In the genomic region with DNA sequence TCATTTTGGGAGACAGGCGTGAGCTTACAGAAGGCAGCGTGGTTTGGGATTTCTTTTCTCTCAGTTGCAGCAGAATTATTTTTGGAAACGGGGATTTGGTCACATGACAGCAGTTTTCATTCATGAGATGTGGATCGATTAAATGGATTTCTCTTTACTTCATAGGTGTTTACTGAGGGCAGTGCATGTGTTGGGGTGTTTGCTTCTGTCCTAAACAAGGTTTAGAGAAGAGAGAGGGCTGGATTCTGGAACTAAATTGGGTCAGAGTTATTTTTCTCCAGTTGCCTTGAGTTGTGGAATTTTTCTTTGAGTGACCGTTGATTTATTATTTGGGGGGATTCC, we compare ENCODE assay signal across 9 cellular contexts. TPM values are rescaled to one million over a fixed set of nuclear protein-coding genes. Genes with fewer than 3 reads are reported as not detected.
DNase-seq lines count a peak whose midpoint lies in the region; ATAC-seq and TF ChIP-seq lines count a peak whose summit lies in the region.
"Had no signal": no experiment of that assay in that cellular context is flagged by ENCODE, and none has a peak within 500 bp of the region (broad histone marks: within the 10 kb centered on the region; RNA-seq: fewer than 3 reads in every experiment).

No MANE protein-coding gene starts in this region.

- H3K36me3 Mint-ChIP-seq in GM23338 (ENCODE audit: low read depth) (peaks cover 6% of the 10 kb centered on the region), immature natural killer cell (no peaks in the 10 kb centered on the region)

- peak overlapping the region; percentile 53 for H3K4me2 ChIP-seq in GM23338

- no peaks in the 10 kb centered on the region; the same call in 1 of the 2 replicates for H4K20me1 ChIP-seq in GM23338 (replicated peaks; ENCODE audit: insufficient read depth)

- H3K79me2 ChIP-seq in GM23338 (replicated peaks; ENCODE audit: insufficient read depth), result peaks cover 85% of the 10 kb centered on the region

- TF ChIP-seq CTCF in GM23338 (conservative IDR thresholded peaks at IDR 0.05; ENCODE audit: low read depth in 2 of 2) (no peak), WERI-Rb-1 (IDR thresholded peaks at IDR 0.05; ENCODE audit: low read depth, low read length) (no peak), spleen (IDR thresholded peaks at IDR 0.05 in 8 of 11, conservative IDR thresholded peaks at IDR 0.05 in 3 of 11) (no peak)

- no peak overlapping the region for H2AFZ ChIP-seq in GM23338

- H3K9me2 ChIP-seq in GM23338 (ENCODE audit: insufficient read depth), result no peaks in the 10 kb centered on the region

- H3K36me3 ChIP-seq in GM23338 (ENCODE audit: insufficient read depth), result no peaks in the 10 kb centered on the region
- no peaks in the 10 kb centered on the region for H3K36me3 ChIP-seq in WERI-Rb-1
- no peaks in the 10 kb centered on the region for H3K36me3 ChIP-seq in spleen

- peak overlapping the region; percentile 22 for H3K27ac Mint-ChIP-seq in GM23338
- peak overlapping the region in 4 of 6 donors; percentile 19 to 72 (median 32) for H3K27ac Mint-ChIP-seq in immature natural killer cell

- no peak for ATAC-seq in GM23338

- intact Hi-C loops in spleen (cut with DNase I; ENCODE audit: low total_unique reads), result no loop called here

- TF ChIP-seq POLR2A in spleen (IDR thresholded peaks at IDR 0.05), result no peak

- no peak overlapping the region for H3K4me3 ChIP-seq in GM23338
- H3K4me3 ChIP-seq in WERI-Rb-1 (ENCODE audit: low read depth, low read length), result 0 out of 2 replicates have a peak overlapping the region, but pooled peaks have one; percentile 29
- peak overlapping the region in 4 of 8 donors; percentile 13 to 53 (median 15) for H3K4me3 ChIP-seq in spleen

- H3K9me3 ChIP-seq in WERI-Rb-1 (ENCODE audit: severe bottlenecking) (no peaks in the 10 kb centered on the region), spleen (peaks cover 0 to 16% (median 2%) of the 10 kb centered on the region in 8 donors)

- H3K27me3 ChIP-seq in GM23338 (ENCODE audit: insufficient read depth) (no peaks in the 10 kb centered on the region), WERI-Rb-1 (ENCODE audit: insufficient read depth, low read depth, severe bottlenecking) (no peaks in the 10 kb centered on the region), spleen (replicated peaks in 1 of 7) (no peaks in the 10 kb centered on the region)

- H3F3A ChIP-seq in GM23338 (replicated peaks; ENCODE audit: low read depth), result no peaks in the 10 kb centered on the region

- DNase-seq in GM23338 (ENCODE audit: low spot score) (no peak), WERI-Rb-1 (no peak), immature natural killer cell (no peak), spleen (no peak), SKM-1 treated with dmso at 0.1 percent for 144 hours (lab: John Stamatoyannopoulos, UW; ENCODE audit: unreplicated experiment) (no peak), NCI-H82 (lab: John Stamatoyannopoulos, UW) (no peak), D341Med (ENCODE audit: low spot score) (no peak), NCI-H2081 treated with DMSO at 0.1 percent for 48 hours (lab: John Stamatoyannopoulos, UW) (no peak)
- DNase-seq: NCI-H1436 treated with DMSO at 0.1 percent for 48 hours had no signal

- H3K4me1 Mint-ChIP-seq in GM23338, result peaks cover 25% of the 10 kb centered on the region
- H3K4me1 Mint-ChIP-seq in immature natural killer cell, result peaks cover 33 to 48% of the 10 kb centered on the region in 2 donors

- WGBS in spleen, 5 donors, result 8 to 19% (median 16%) methylated on average over 5 of the region's 5 CpGs

- peaks cover 9% of the 10 kb centered on the region; the same call in 2 of the 3 replicates for H3K9me3 Mint-ChIP-seq in GM23338
- no peaks in the 10 kb centered on the region for H3K9me3 Mint-ChIP-seq in immature natural killer cell

- H3K4me1 ChIP-seq in GM23338 (ENCODE audit: insufficient read depth) (peaks cover 17% of the 10 kb centered on the region), spleen (peaks cover 40 to 75% (median 65%) of the 10 kb centered on the region in 6 donors)

- peak overlapping the region; percentile 71; the same call in 1 of the 2 replicates for H3K27ac ChIP-seq in GM23338 (ENCODE audit: low read depth)
- H3K27ac ChIP-seq in WERI-Rb-1, result peak overlapping the region; percentile 29
- H3K27ac ChIP-seq in spleen, result peak overlapping the region; percentile 31 to 85 (median 80)

- H3K27me3 Mint-ChIP-seq in GM23338 (ENCODE audit: insufficient read depth, low read depth, poor library complexity) (peaks cover 9% of the 10 kb centered on the region), immature natural killer cell (ENCODE audit: low read depth in 3 of 3) (no peaks in the 10 kb centered on the region)

- no peak overlapping the region for H3K4me3 Mint-ChIP-seq in GM23338
- peak overlapping the region in 3 of 5 donors; percentile 2 to 38 (median 14) for H3K4me3 Mint-ChIP-seq in immature natural killer cell

TF ChIP-seq in GM23338, 12 proteins besides CTCF, POLR2A, EP300 and RAD21 (continues in another document):
- TF ChIP-seq EZH2phosphoT487 (IDR thresholded peaks at IDR 0.05; ENCODE audit: unreplicated experiment) (no peak), ZNF114 (CRISPR knock-in tag; IDR thresholded peaks at IDR 0.05) (no peak), NANOG (IDR thresholded peaks at IDR 0.05; ENCODE audit: borderline replicate concordance) (no peak), ZNF331 (CRISPR knock-in tag; IDR thresholded peaks at IDR 0.05; ENCODE audit: low read depth) (no peak), POLR2AphosphoS5 (IDR thresholded peaks at IDR 0.05; ENCODE audit: low read depth) (no peak), STAT1 (IDR thresholded peaks at IDR 0.05; ENCODE audit: unreplicated experiment) (no peak)
- TF ChIP-seq, protein P1, sequence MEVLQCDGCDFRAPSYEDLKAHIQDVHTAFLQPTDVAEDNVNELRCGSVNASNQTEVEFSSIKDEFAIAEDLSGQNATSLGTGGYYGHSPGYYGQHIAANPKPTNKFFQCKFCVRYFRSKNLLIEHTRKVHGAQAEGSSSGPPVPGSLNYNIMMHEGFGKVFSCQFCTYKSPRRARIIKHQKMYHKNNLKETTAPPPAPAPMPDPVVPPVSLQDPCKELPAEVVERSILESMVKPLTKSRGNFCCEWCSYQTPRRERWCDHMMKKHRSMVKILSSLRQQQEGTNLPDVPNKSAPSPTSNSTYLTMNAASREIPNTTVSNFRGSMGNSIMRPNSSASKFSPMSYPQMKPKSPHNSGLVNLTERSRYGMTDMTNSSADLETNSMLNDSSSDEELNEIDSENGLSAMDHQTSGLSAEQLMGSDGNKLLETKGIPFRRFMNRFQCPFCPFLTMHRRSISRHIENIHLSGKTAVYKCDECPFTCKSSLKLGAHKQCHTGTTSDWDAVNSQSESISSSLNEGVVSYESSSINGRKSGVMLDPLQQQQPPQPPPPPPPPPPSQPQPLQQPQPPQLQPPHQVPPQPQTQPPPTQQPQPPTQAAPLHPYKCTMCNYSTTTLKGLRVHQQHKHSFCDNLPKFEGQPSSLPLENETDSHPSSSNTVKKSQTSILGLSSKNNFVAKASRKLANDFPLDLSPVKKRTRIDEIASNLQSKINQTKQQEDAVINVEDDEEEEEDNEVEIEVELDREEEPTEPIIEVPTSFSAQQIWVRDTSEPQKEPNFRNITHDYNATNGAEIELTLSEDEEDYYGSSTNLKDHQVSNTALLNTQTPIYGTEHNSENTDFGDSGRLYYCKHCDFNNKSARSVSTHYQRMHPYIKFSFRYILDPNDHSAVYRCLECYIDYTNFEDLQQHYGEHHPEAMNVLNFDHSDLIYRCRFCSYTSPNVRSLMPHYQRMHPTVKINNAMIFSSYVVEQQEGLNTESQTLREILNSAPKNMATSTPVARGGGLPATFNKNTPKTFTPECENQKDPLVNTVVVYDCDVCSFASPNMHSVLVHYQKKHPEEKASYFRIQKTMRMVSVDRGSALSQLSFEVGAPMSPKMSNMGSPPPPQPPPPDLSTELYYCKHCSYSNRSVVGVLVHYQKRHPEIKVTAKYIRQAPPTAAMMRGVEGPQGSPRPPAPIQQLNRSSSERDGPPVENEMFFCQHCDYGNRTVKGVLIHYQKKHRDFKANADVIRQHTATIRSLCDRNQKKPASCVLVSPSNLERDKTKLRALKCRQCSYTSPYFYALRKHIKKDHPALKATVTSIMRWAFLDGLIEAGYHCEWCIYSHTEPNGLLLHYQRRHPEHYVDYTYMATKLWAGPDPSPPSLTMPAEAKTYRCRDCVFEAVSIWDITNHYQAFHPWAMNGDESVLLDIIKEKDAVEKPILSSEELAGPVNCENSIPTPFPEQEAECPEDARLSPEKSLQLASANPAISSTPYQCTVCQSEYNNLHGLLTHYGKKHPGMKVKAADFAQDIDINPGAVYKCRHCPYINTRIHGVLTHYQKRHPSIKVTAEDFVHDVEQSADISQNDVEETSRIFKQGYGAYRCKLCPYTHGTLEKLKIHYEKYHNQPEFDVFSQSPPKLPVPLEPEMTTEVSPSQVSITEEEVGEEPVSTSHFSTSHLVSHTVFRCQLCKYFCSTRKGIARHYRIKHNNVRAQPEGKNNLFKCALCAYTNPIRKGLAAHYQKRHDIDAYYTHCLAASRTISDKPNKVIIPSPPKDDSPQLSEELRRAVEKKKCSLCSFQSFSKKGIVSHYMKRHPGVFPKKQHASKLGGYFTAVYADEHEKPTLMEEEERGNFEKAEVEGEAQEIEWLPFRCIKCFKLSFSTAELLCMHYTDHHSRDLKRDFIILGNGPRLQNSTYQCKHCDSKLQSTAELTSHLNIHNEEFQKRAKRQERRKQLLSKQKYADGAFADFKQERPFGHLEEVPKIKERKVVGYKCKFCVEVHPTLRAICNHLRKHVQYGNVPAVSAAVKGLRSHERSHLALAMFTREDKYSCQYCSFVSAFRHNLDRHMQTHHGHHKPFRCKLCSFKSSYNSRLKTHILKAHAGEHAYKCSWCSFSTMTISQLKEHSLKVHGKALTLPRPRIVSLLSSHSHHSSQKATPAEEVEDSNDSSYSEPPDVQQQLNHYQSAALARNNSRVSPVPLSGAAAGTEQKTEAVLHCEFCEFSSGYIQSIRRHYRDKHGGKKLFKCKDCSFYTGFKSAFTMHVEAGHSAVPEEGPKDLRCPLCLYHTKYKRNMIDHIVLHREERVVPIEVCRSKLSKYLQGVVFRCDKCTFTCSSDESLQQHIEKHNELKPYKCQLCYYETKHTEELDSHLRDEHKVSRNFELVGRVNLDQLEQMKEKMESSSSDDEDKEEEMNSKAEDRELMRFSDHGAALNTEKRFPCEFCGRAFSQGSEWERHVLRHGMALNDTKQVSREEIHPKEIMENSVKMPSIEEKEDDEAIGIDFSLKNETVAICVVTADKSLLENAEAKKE (CRISPR knock-in tag; IDR thresholded peaks at IDR 0.05), result no peak

RNA-seq across cellular contexts. Expression of a gene that starts 18.6 kb away (rescaled TPM):
- 47.4 and 50.1 TPM in 2 replicates for total RNA-seq in GM23338 (2014; rRNA removed; shearing (Covaris generic))
- 12.2 and 13.4 TPM in 2 replicates for polyA plus RNA-seq in GM23338 (2016; fragmentation: Nextera tagmentation; extraction: Ambion mirVana)
- polyA plus RNA-seq in immature natural killer cell, result 1 to 10 TPM; 2.1 to 7.8 (median 4.4) TPM
- 10 to 100 TPM; 43.5 to 60.0 (median 49.0) TPM for total RNA-seq in spleen
- polyA plus RNA-seq in spleen, result 10 to 100 TPM; 15.4 to 20.0 (median 17.1) TPM

Comparison
In these comparisons a context has a peak if more than half of its experiments do, and no peak if none do; other contexts are left out.
1. H3K27ac ChIP-seq: peak in every context shown above with its lines; median percentile 80 in spleen; 71 in GM23338; 29 in WERI-Rb-1.